In the genomic region with DNA sequence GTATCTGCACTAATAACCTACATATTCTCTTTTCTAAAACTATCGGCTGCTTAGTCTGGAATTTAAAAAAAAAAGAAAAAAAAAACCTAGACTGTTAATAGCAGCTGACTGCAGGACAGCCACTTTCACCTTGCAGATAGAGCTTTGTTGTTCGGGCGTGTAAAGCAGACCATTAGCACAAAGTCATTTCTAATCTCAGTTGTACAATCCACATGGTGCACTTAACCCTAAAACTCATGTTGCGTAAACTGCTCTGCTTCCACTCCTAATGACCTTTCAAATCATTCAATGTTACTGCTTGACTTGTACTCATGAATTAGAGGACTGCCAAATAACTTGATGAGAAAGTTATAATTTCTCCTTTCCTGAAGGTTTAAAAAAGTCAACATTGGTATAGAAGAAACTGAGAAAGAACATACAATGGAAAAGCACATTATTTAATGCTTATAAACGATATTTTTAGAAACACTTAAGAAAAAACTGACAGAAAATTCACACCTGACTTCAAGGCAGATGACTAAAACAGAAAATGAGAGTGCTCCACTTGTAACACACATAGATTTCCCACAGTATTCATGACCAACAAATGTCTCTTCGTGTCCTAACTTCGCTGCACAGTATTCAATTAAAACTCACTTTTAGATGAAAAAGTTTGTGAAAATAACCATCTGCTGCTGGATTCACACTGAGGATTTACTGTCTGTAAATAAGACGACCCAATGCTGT, we compare ENCODE assay signal across 11 cellular contexts. TPM values are rescaled to one million over a fixed set of nuclear protein-coding genes. Genes with fewer than 3 reads are reported as not detected.
DNase-seq lines count a peak whose midpoint lies in the region; ATAC-seq lines count a peak whose summit lies in the region.
"Had no signal": no experiment of that assay in that cellular context is flagged by ENCODE, and none has a peak within 500 bp of the region (broad histone marks: within the 10 kb centered on the region; RNA-seq: fewer than 3 reads in every experiment).

No MANE protein-coding gene starts in this region.

- peaks cover 7% of the 10 kb centered on the region for H3K36me3 Mint-ChIP-seq in activated CD8-positive, alpha-beta T cell treated with anti-CD3 and anti-CD28 coated beads, Interleukin-2, amount 10 ng/mL, durations not matched to agents 7 days and 5 days (ENCODE audit: low read depth)

- no peaks in the 10 kb centered on the region for H3K4me1 ChIP-seq in right cardiac atrium (ENCODE audit: control insufficient read depth, insufficient read depth, low read length)

- peaks cover 28% of the 10 kb centered on the region for H3K27me3 Mint-ChIP-seq in activated CD8-positive, alpha-beta T cell treated with anti-CD3 and anti-CD28 coated beads, Interleukin-2, amount 10 ng/mL, durations not matched to agents 7 days and 5 days (ENCODE audit: low read depth)

- H3K27ac ChIP-seq in right cardiac atrium (ENCODE audit: low read length), result no peak overlapping the region
- H3K27ac ChIP-seq: suprapubic skin had no signal

- peak overlapping the region; percentile 53 for H3K4me3 ChIP-seq in right cardiac atrium (ENCODE audit: low read length)
- H3K4me3 ChIP-seq in skeletal muscle cell (ENCODE audit: low read depth, low read length), result peak overlapping the region; percentile 86

- CTCF ChIA-PET in activated CD8-positive, alpha-beta T cell treated with anti-CD3 and anti-CD28 coated beads, Interleukin-2, amount 10 ng/mL, durations not matched to agents 7 days and 5 days (lab: Charles Lee), result no interaction called here

- H3K27me3 ChIP-seq in right cardiac atrium (ENCODE audit: control insufficient read depth, insufficient read depth), result no peaks in the 10 kb centered on the region

- WGBS in right cardiac atrium, result 52% methylated on average over 8 of the region's 8 CpGs

- H3K4me3 Mint-ChIP-seq in activated CD8-positive, alpha-beta T cell treated with anti-CD3 and anti-CD28 coated beads, Interleukin-2, amount 10 ng/mL, durations not matched to agents 7 days and 5 days, result no peak overlapping the region

- intact Hi-C loops in right cardiac atrium (cut with DNase I), result loop anchor here in 2 of 4 donors (10.0 kb wide), 2 partner anchors 160 to 170 kb away; no protein-coding TSS in a partner anchor

- POLR2A ChIA-PET in activated CD8-positive, alpha-beta T cell treated with anti-CD3 and anti-CD28 coated beads, Interleukin-2, amount 10 ng/mL, durations not matched to agents 7 days and 5 days (lab: Charles Lee), result no interaction called here

- H3K4me1 Mint-ChIP-seq in activated CD8-positive, alpha-beta T cell treated with anti-CD3 and anti-CD28 coated beads, Interleukin-2, amount 10 ng/mL, durations not matched to agents 7 days and 5 days (ENCODE audit: low read depth), result peaks cover 15% of the 10 kb centered on the region

- H3K9me3 Mint-ChIP-seq in activated CD8-positive, alpha-beta T cell treated with anti-CD3 and anti-CD28 coated beads, Interleukin-2, amount 10 ng/mL, durations not matched to agents 7 days and 5 days (ENCODE audit: insufficient read depth), result no peaks in the 10 kb centered on the region

- ATAC-seq in right cardiac atrium (no peak), HG03108 (IDR thresholded peaks at IDR 0.05; ENCODE audit: unreplicated experiment) (no peak)
- no peak for ATAC-seq in activated CD8-positive, alpha-beta T cell treated with anti-CD3 and anti-CD28 coated beads, Interleukin-2, amount 10 ng/mL, durations not matched to agents 7 days and 5 days

- peak; percentile 18 for DNase-seq in NCI-H2107 treated with DMSO at 0.1 percent for 48 hours (lab: John Stamatoyannopoulos, UW; ENCODE audit: unreplicated experiment)
- no peak for DNase-seq in NCI-H2107 (lab: John Stamatoyannopoulos, UW)
- DNase-seq in SK-N-DZ (ENCODE audit: low spot score), result peak; percentile 49
- no peak for DNase-seq in right cardiac atrium
- no peak for DNase-seq in skeletal muscle cell (ENCODE audit: low read depth)
- DNase-seq in activated CD8-positive, alpha-beta T cell treated with anti-CD3 and anti-CD28 coated beads, Interleukin-2, amount 10 ng/mL, durations not matched to agents 7 days and 5 days, result no peak
- DNase-seq in T-helper 2 cell, result no peak
- DNase-seq: NCI-H2081 treated with DMSO at 0.1 percent for 48 hours; stimulated activated CD4-positive, alpha-beta T cell treated with anti-CD3 and anti-CD28 coated beads, Interleukin-4, amount 100 ng/mL, for 1 hour had no signal

- H3K27ac Mint-ChIP-seq in activated CD8-positive, alpha-beta T cell treated with anti-CD3 and anti-CD28 coated beads, Interleukin-2, amount 10 ng/mL, durations not matched to agents 7 days and 5 days, result no peak overlapping the region

- no peaks in the 10 kb centered on the region for H3K9me3 ChIP-seq in right cardiac atrium (ENCODE audit: control insufficient read depth, low read length)
- H3K9me3 ChIP-seq: suprapubic skin had no signal

RNA-seq across cellular contexts. Expression of gene CDH2, which starts 2.6 kb away (rescaled TPM):
- polyA plus RNA-seq in SK-N-DZ (2014; cell fraction: cytosol; rRNA removed), result 107 and 112 TPM in 2 replicates
- polyA plus RNA-seq in SK-N-DZ (2014; cell fraction: nucleus; rRNA removed), result 51.1 and 52.0 TPM in 2 replicates
- 100 to 1,000 TPM; 204 to 338 (median 262) TPM for total RNA-seq in right cardiac atrium
- polyA plus RNA-seq in right cardiac atrium, result 75.6 TPM
- total RNA-seq in activated CD8-positive, alpha-beta T cell treated with anti-CD3 and anti-CD28 coated beads, Interleukin-2, amount 10 ng/mL, durations not matched to agents 7 days and 5 days, result under 1 TPM; 0.11 to 0.21 TPM

Comparison
In these comparisons a context has a peak if more than half of its experiments do, and no peak if none do; other contexts are left out.
1. DNase-seq: peak in NCI-H2107 treated with DMSO at 0.1 percent for 48 hours (single experiment) and SK-N-DZ (single experiment); none in NCI-H2107 (single experiment), right cardiac atrium (0 of 3), skeletal muscle cell (single experiment), activated CD8-positive, alpha-beta T cell treated with anti-CD3 and anti-CD28 coated beads, Interleukin-2, amount 10 ng/mL, durations not matched to agents 7 days and 5 days (single experiment) and T-helper 2 cell (0 of 5).
2. RNA of gene CDH2, which starts 2.6 kb away (total RNA-seq): 204 to 338 TPM in right cardiac atrium; 0.11 to 0.21 TPM in activated CD8-positive, alpha-beta T cell treated with anti-CD3 and anti-CD28 coated beads, Interleukin-2, amount 10 ng/mL, durations not matched to agents 7 days and 5 days; every median in the first group is over 100 times any median in the second.